Comparison of ENCODE assay signal across 8 cellular contexts in the genomic region with DNA sequence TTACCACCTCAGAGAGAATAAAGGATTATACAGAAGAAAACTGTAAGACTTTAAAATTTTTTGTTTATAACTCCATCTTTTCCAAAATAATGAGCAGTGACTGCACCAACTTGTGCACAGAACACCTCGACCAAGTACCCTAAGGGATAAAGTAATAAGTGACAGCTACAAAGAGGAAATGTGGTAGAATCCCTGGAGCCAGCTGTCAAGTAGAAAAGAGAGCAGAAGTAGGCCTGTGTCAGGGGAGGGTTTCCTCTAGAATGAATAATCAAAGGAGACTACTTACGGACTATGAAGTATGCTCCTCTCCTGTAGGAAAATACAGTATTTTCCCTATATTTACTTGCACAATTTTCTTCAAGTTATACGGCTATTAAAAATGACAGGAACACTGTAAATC. TPM values are rescaled to one million over a fixed set of nuclear protein-coding genes. Genes with fewer than 3 reads are reported as not detected.
DNase-seq lines count a peak whose midpoint lies in the region; ATAC-seq, FAIRE-seq and TF ChIP-seq lines count a peak whose summit lies in the region.

No MANE protein-coding gene starts in this region.

- peaks cover 27% of the 10 kb centered on the region for H3K4me1 Mint-ChIP-seq in T-helper 1 cell treated with Interleukin-12 subunit alpha and Interleukin-12 subunit beta and Interleukin-4 antibody, amounts not matched to agents 30 μg/mL and 1 μg/mL, for 36 hours (ENCODE audit: low read depth)

- no peak overlapping the region for H3K27ac ChIP-seq in hepatocyte
- peak overlapping the region in 4 of 5 donors; percentile 88 to 97 (median 92) for H3K27ac ChIP-seq in stomach

- H3K4me1 ChIP-seq in hepatocyte (ENCODE audit: insufficient read depth): no peaks in the 10 kb centered on the region
- H3K4me1 ChIP-seq in stomach: peaks cover 5 to 50% (median 36%) of the 10 kb centered on the region in 4 donors

- no peak for ATAC-seq in HG03039 (IDR thresholded peaks at IDR 0.05; ENCODE audit: unreplicated experiment)

- H3K4me2 ChIP-seq in hepatocyte: peak overlapping the region; percentile 77

- peak overlapping the region; percentile 86 for H3K4me3 Mint-ChIP-seq in T-helper 1 cell treated with Interleukin-12 subunit alpha and Interleukin-12 subunit beta and Interleukin-4 antibody, amounts not matched to agents 30 μg/mL and 1 μg/mL, for 36 hours

- H3K79me2 ChIP-seq in hepatocyte: peaks cover 40% of the 10 kb centered on the region

- H3K9me3 ChIP-seq in hepatocyte (ENCODE audit: low read depth) (no peaks in the 10 kb centered on the region), stomach (no peaks in the 10 kb centered on the region)

- TF ChIP-seq EP300 in stomach (IDR thresholded peaks at IDR 0.05): no peak

- no peaks in the 10 kb centered on the region for H3K27me3 Mint-ChIP-seq in T-helper 1 cell treated with Interleukin-12 subunit alpha and Interleukin-12 subunit beta and Interleukin-4 antibody, amounts not matched to agents 30 μg/mL and 1 μg/mL, for 36 hours (ENCODE audit: low read depth)

- H3K36me3 Mint-ChIP-seq in T-helper 1 cell treated with Interleukin-12 subunit alpha and Interleukin-12 subunit beta and Interleukin-4 antibody, amounts not matched to agents 30 μg/mL and 1 μg/mL, for 36 hours (ENCODE audit: low read depth): peaks cover 7% of the 10 kb centered on the region

- H3K27me3 ChIP-seq in hepatocyte (no peaks in the 10 kb centered on the region), stomach (no peaks in the 10 kb centered on the region)

- no peaks in the 10 kb centered on the region for H3K36me3 ChIP-seq in hepatocyte (replicated peaks; ENCODE audit: insufficient read depth, low read depth)
- peaks cover 4 to 31% (median 28%) of the 10 kb centered on the region in 4 donors for H3K36me3 ChIP-seq in stomach

- H3K9me3 Mint-ChIP-seq in T-helper 1 cell treated with Interleukin-12 subunit alpha and Interleukin-12 subunit beta and Interleukin-4 antibody, amounts not matched to agents 30 μg/mL and 1 μg/mL, for 36 hours: no peaks in the 10 kb centered on the region

- WGBS in hepatocyte (ENCODE audit: low lambda C conversion rate, missing lambda C conversion rate): 40% methylated on average over 3 of the region's 3 CpGs
- WGBS in stomach, 5 donors: 0 to 29% (median 5%) methylated on average over 3 of the region's 3 CpGs

- intact Hi-C loops in stomach (cut with DNase I; ENCODE audit: low total_unique reads): no loop called here

- no peak for TF ChIP-seq POLR2A in stomach (IDR thresholded peaks at IDR 0.05)

- peaks cover 19% of the 10 kb centered on the region for H4K20me1 ChIP-seq in hepatocyte (ENCODE audit: insufficient read depth, poor library complexity, severe bottlenecking)

- H3K4me3 ChIP-seq in hepatocyte: peak overlapping the region; percentile 64
- peak overlapping the region; percentile 73 to 96 (median 80) for H3K4me3 ChIP-seq in stomach

- no peaks in the 10 kb centered on the region for H3K9me2 ChIP-seq in hepatocyte (replicated peaks; ENCODE audit: insufficient read depth)

- TF ChIP-seq CTCF in hepatocyte (IDR thresholded peaks at IDR 0.05; ENCODE audit: poor library complexity): no peak
- TF ChIP-seq CTCF in stomach (IDR thresholded peaks at IDR 0.05): no peak

- H2AFZ ChIP-seq in hepatocyte: no peak overlapping the region

- no peak for FAIRE-seq in urothelium cell line (lab: Jason Lieb, UNC)

- DNase-seq in SIG-M5 treated with dmso at 0.1 percent for 504 hours (lab: John Stamatoyannopoulos, UW; ENCODE audit: unreplicated experiment) (peak; percentile 50), SIG-M5 (lab: John Stamatoyannopoulos, UW) (no peak), hepatocyte (ENCODE audit: low spot score) (no peak), stomach (no peak), urothelium cell line (ENCODE audit: low spot score) (no peak)
- DNase-seq in activated CD4-positive, alpha-beta T cell treated with anti-CD3 and anti-CD28 coated beads, Interleukin-2, amount 50 U/mL, for 1 hour: no peak

- H3K27ac Mint-ChIP-seq in T-helper 1 cell treated with Interleukin-12 subunit alpha and Interleukin-12 subunit beta and Interleukin-4 antibody, amounts not matched to agents 30 μg/mL and 1 μg/mL, for 36 hours: peak overlapping the region; percentile 39

RNA-seq across cellular contexts. Expression of gene EIF1AX, which starts 1.2 kb away (rescaled TPM):
- total RNA-seq in hepatocyte: 50.8 and 55.5 TPM in 2 replicates
- polyA plus RNA-seq in hepatocyte: 47.9 and 48.5 TPM in 2 replicates
- total RNA-seq in stomach: 10 to 100 TPM; 26.3 to 85.2 (median 42.0) TPM
- polyA plus RNA-seq in stomach: 10 to 100 TPM; 25.0 to 55.0 (median 33.3) TPM

RNA-seq across cellular contexts. Expression of gene MAP7D2, which starts 23.7 kb away (rescaled TPM):
- total RNA-seq in hepatocyte (1.7 and 2.4 TPM in 2 replicates), stomach (10 to 100 TPM in 3 of 5 donors, under 1 TPM in 1, not detected in 1; 0.89 to 70.0 (median 17.6) TPM)
- polyA plus RNA-seq in hepatocyte (0.94 and 2.3 TPM in 2 replicates), stomach (10 to 100 TPM in 1 of 3 donors, 1 to 10 TPM in 2; 1.4 to 16.6 (median 4.9) TPM)
